ENCODE assay signal across 8 cellular contexts in genomic region chr5:60677831-60678664, GRCh38. TPM values are rescaled to one million over a fixed set of nuclear protein-coding genes. Genes with fewer than 3 reads are reported as not detected.
DNase-seq lines count a peak whose midpoint lies in the region; ATAC-seq and TF ChIP-seq lines count a peak whose summit lies in the region.

No MANE protein-coding gene starts in this region.

- peaks cover 2% of the 10 kb centered on the region for H3K4me1 Mint-ChIP-seq in activated naive CD8-positive, alpha-beta T cell treated with anti-CD3 and anti-CD28 coated beads for 36 hours

- peaks cover 9% of the 10 kb centered on the region for H3K27me3 Mint-ChIP-seq in activated naive CD8-positive, alpha-beta T cell treated with anti-CD3 and anti-CD28 coated beads for 36 hours

- no peaks in the 10 kb centered on the region for H3K9me3 Mint-ChIP-seq in activated naive CD8-positive, alpha-beta T cell treated with anti-CD3 and anti-CD28 coated beads for 36 hours

- intact Hi-C loops in left colon (cut with DNase I, micrococcal nuclease): loop anchor here in 1 of 2 donors (10.0 kb wide), 1 partner anchor 1257 kb away; no protein-coding TSS in a partner anchor

- in situ Hi-C loops in astrocyte of the spinal cord (cut with HindIII; ENCODE audit: low sequenced_read_pairs): no loop called here

- H3K4me3 Mint-ChIP-seq in activated naive CD8-positive, alpha-beta T cell treated with anti-CD3 and anti-CD28 coated beads for 36 hours: no peak overlapping the region

- peaks cover 8% of the 10 kb centered on the region for H3K36me3 Mint-ChIP-seq in activated naive CD8-positive, alpha-beta T cell treated with anti-CD3 and anti-CD28 coated beads for 36 hours

- ATAC-seq in GM19395 (IDR thresholded peaks at IDR 0.05; ENCODE audit: unreplicated experiment): peak; percentile 80
- peak; percentile 74 for ATAC-seq in left colon

- DNase-seq in NCI-H446 (lab: John Stamatoyannopoulos, UW): peak; percentile 22 to 34
- DNase-seq in NCI-H446 treated with DMSO at 0.1 percent for 48 hours (lab: John Stamatoyannopoulos, UW): no peak
- peak; percentile 70 for DNase-seq in LHCN-M2 (ENCODE audit: low read depth)
- DNase-seq in astrocyte of the spinal cord (ENCODE audit: low read depth, low spot score): peak; percentile 64
- peak; percentile 85 to 87 for DNase-seq in left colon
- no peak for DNase-seq in activated naive CD8-positive, alpha-beta T cell treated with anti-CD3 and anti-CD28 coated beads for 36 hours
- no peak for DNase-seq in mucosa of gallbladder (ENCODE audit: low spot score)

- TF ChIP-seq CTCF in astrocyte of the spinal cord (IDR thresholded peaks at IDR 0.05; ENCODE audit: low read depth, low read length): peak; percentile 38

- no peak overlapping the region for H3K4me3 ChIP-seq in astrocyte of the spinal cord (ENCODE audit: low read depth, low read length)

- H3K27ac Mint-ChIP-seq in activated naive CD8-positive, alpha-beta T cell treated with anti-CD3 and anti-CD28 coated beads for 36 hours: no peak overlapping the region

RNA-seq across cellular contexts. Expression of gene DEPDC1B, which starts 21.9 kb away (rescaled TPM):
- 19.7 and 20.9 TPM in 2 replicates for total RNA-seq in LHCN-M2 (2014; rRNA removed)
- polyA plus RNA-seq in LHCN-M2 (2012): 3.8 TPM
- total RNA-seq in left colon: 1 to 10 TPM; 5.3 to 7.0 TPM
- total RNA-seq in activated naive CD8-positive, alpha-beta T cell treated with anti-CD3 and anti-CD28 coated beads for 36 hours: 10 to 100 TPM; 23.6 to 25.5 TPM
- total RNA-seq in mucosa of gallbladder: 117 TPM

Comparison
In these comparisons a context has a peak if more than half of its experiments do, and no peak if none do; other contexts are left out.
1. DNase-seq: peak in NCI-H446 (2 of 2), LHCN-M2 (single experiment), astrocyte of the spinal cord (single experiment) and left colon (2 of 2); none in NCI-H446 treated with DMSO at 0.1 percent for 48 hours (single experiment), activated naive CD8-positive, alpha-beta T cell treated with anti-CD3 and anti-CD28 coated beads for 36 hours (single experiment) and mucosa of gallbladder (single experiment).